ENCODE assay signal across 15 cellular contexts in the genomic region with DNA sequence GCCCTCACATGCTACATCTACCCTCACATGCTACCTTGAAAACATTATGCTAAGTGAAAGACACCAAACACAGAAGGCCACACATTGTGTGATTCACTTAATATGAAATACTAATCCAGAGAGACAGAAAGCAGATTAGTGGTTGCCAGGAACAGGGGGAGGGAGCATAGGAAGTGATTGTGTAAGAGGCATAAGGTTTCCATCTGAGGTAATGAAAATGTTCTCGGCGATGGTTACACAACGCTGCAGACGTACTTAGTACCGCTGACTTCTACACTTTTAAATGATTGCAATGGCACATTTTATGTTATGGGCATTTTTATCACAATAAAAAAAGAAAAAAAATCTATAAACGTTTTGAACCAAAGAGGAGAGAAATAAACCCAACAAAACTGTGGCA.
A peak's percentile ranks its signal among the peaks of the same experiment; 100 is the strongest.
DNase-seq lines count a peak whose midpoint lies in the region; ATAC-seq, FAIRE-seq and TF ChIP-seq lines count a peak whose summit lies in the region.
"Had no signal": no experiment of that assay in that cellular context is flagged by ENCODE, and none has a peak within 500 bp of the region (broad histone marks: within the 10 kb centered on the region; RNA-seq: fewer than 3 reads in every experiment).

No MANE protein-coding gene starts in this region.

- no peak overlapping the region for H3K27ac ChIP-seq in small intestine (ENCODE audit: low read depth in 1 of 2, low read length in 1 of 2)
- H3K27ac ChIP-seq: SJSA1, suprapubic skin had no signal

- ATAC-seq in omental fat pad (ENCODE audit: low FRiP score) (peak; percentile 96), HG02678 (IDR thresholded peaks at IDR 0.05; ENCODE audit: unreplicated experiment) (no peak)
- no peak for ATAC-seq in stimulated activated naive CD8-positive, alpha-beta T cell treated with anti-CD3 and anti-CD28 coated beads, Interleukin-15, amount 100 ng/mL, for 72 hours

- H3K4me1 Mint-ChIP-seq in stimulated activated naive CD8-positive, alpha-beta T cell treated with anti-CD3 and anti-CD28 coated beads, Interleukin-15, amount 100 ng/mL, for 72 hours = no peaks in the 10 kb centered on the region

- no peak overlapping the region for H3K4me3 Mint-ChIP-seq in stimulated activated naive CD8-positive, alpha-beta T cell treated with anti-CD3 and anti-CD28 coated beads, Interleukin-15, amount 100 ng/mL, for 72 hours
- H3K4me3 Mint-ChIP-seq: activated T-helper 1 cell treated with anti-CD3 and anti-CD28 coated beads, Interleukin-12 subunit alpha, Interleukin-12 subunit beta, Interleukin-2, Interleukin-4 antibody, amounts not matched to agents 30 ng/mL and 10 ng/mL and 1 ng/mL, durations not matched to agents 14 hours and 24 hours and 36 hours had no signal

- TF ChIP-seq CTCF in fibroblast of mammary gland (conservative IDR thresholded peaks at IDR 0.05; ENCODE audit: control insufficient read depth, insufficient read depth, low read depth, low read length) (no peak), omental fat pad (IDR thresholded peaks at IDR 0.05) (no peak)

- H3K4me3 ChIP-seq in fibroblast of mammary gland (ENCODE audit: control insufficient read depth, low read depth, low read length) = no peak overlapping the region
- H3K4me3 ChIP-seq in small intestine (ENCODE audit: low read depth in 1 of 2, low read length in 2 of 2) = no peak overlapping the region
- H3K4me3 ChIP-seq: breast epithelium, SJSA1, suprapubic skin had no signal

- no peaks in the 10 kb centered on the region for H3K4me1 ChIP-seq in small intestine (ENCODE audit: control insufficient read depth in 2 of 2, insufficient read depth in 1 of 2, low read depth in 1 of 2, low read length in 1 of 2)
- H3K4me1 ChIP-seq: breast epithelium, SJSA1, suprapubic skin had no signal

- 60 to 77% (median 61%) methylated on average over 6 of the region's 6 CpGs for WGBS in small intestine, 3 donors

- H3K27me3 Mint-ChIP-seq in stimulated activated naive CD8-positive, alpha-beta T cell treated with anti-CD3 and anti-CD28 coated beads, Interleukin-15, amount 100 ng/mL, for 72 hours = no peaks in the 10 kb centered on the region

- no peak overlapping the region for H3K27ac Mint-ChIP-seq in stimulated activated naive CD8-positive, alpha-beta T cell treated with anti-CD3 and anti-CD28 coated beads, Interleukin-15, amount 100 ng/mL, for 72 hours
- H3K27ac Mint-ChIP-seq: activated T-helper 1 cell treated with anti-CD3 and anti-CD28 coated beads, Interleukin-12 subunit alpha, Interleukin-12 subunit beta, Interleukin-2, Interleukin-4 antibody, amounts not matched to agents 30 ng/mL and 10 ng/mL and 1 ng/mL, durations not matched to agents 14 hours and 24 hours and 36 hours had no signal

- no peak for FAIRE-seq in small intestine (lab: Jason Lieb, UNC)

- H3K36me3 ChIP-seq in small intestine (ENCODE audit: control insufficient read depth in 2 of 2, insufficient read depth in 2 of 2, low read length in 2 of 2) = no peaks in the 10 kb centered on the region
- H3K36me3 ChIP-seq: breast epithelium, SJSA1, suprapubic skin had no signal

- H3K9me3 Mint-ChIP-seq in stimulated activated naive CD8-positive, alpha-beta T cell treated with anti-CD3 and anti-CD28 coated beads, Interleukin-15, amount 100 ng/mL, for 72 hours = peaks cover 26 to 44% of the 10 kb centered on the region in 2 donors

- DNase-seq in AG08395 (ENCODE audit: low spot score) (peak; percentile 48), NCI-H2196 (lab: John Stamatoyannopoulos, UW; ENCODE audit: unreplicated experiment) (peak; percentile 42), fibroblast of mammary gland (ENCODE audit: low read depth) (peak; percentile 84), omental fat pad (ENCODE audit: low spot score) (no peak), small intestine (no peak), glomerular visceral epithelial cell (ENCODE audit: extremely low spot score) (no peak)
- no peak for DNase-seq in stimulated activated naive CD8-positive, alpha-beta T cell treated with anti-CD3 and anti-CD28 coated beads, Interleukin-15, amount 100 ng/mL, for 72 hours
- DNase-seq: activated CD4-positive, CD25-positive, alpha-beta regulatory T cell; mammary epithelial cell; NCI-H510A treated with DMSO at 0.1 percent for 48 hours had no signal

- no peaks in the 10 kb centered on the region for H3K9me3 ChIP-seq in small intestine (ENCODE audit: control insufficient read depth, low read depth)
- H3K9me3 ChIP-seq: breast epithelium, suprapubic skin had no signal

- H3K27me3 ChIP-seq in small intestine (ENCODE audit: control insufficient read depth in 2 of 2, insufficient read depth in 2 of 2, low read length in 2 of 2) = no peaks in the 10 kb centered on the region
- H3K27me3 ChIP-seq: breast epithelium, SJSA1, suprapubic skin had no signal

Comparison
In these comparisons a context has a peak if more than half of its experiments do, and no peak if none do; other contexts are left out.
1. DNase-seq: peak in AG08395 (single experiment), NCI-H2196 (single experiment) and fibroblast of mammary gland (single experiment); none in omental fat pad (single experiment), stimulated activated naive CD8-positive, alpha-beta T cell treated with anti-CD3 and anti-CD28 coated beads, Interleukin-15, amount 100 ng/mL, for 72 hours (0 of 2), small intestine (single experiment) and glomerular visceral epithelial cell (single experiment).